Comparison of ENCODE assay signal across 1 cellular context in genomic region chr9:38352716-38353334, GRCh38.
TF ChIP-seq lines count a peak whose summit lies in the region.

No MANE protein-coding gene starts in this region.

TF ChIP-seq in GM23338, 12 proteins besides CTCF, POLR2A, EP300 and RAD21 (continued from another document):
- TF ChIP-seq ETS1 (IDR thresholded peaks at IDR 0.05): no peak
- TF ChIP-seq REST (IDR thresholded peaks at IDR 0.05; ENCODE audit: unreplicated experiment): no peak
- TF ChIP-seq EZH2 (IDR thresholded peaks at IDR 0.05; ENCODE audit: low read depth, unreplicated experiment): no peak
- no peak for TF ChIP-seq NANOG (IDR thresholded peaks at IDR 0.05; ENCODE audit: borderline replicate concordance)
- TF ChIP-seq EZH2phosphoT487 (IDR thresholded peaks at IDR 0.05; ENCODE audit: unreplicated experiment): no peak
- TF ChIP-seq CREB1 (CRISPR knock-in tag; IDR thresholded peaks at IDR 0.05; ENCODE audit: low read depth): no peak
